ENCODE assay signal across 15 cellular contexts in genomic region chr20:24768226-24768625, GRCh38.
A peak's percentile ranks its signal among the peaks of the same experiment; 100 is the strongest.
DNase-seq lines count a peak whose midpoint lies in the region; ATAC-seq and TF ChIP-seq lines count a peak whose summit lies in the region.
"Had no signal": no experiment of that assay in that cellular context is flagged by ENCODE, and none has a peak within 500 bp of the region (broad histone marks: within the 10 kb centered on the region; RNA-seq: fewer than 3 reads in every experiment).

No MANE protein-coding gene starts in this region.

- H3K27me3 ChIP-seq in testis = no peaks in the 10 kb centered on the region

- H3K36me3 Mint-ChIP-seq in WTC11 = no peaks in the 10 kb centered on the region
- H3K36me3 Mint-ChIP-seq: naive thymus-derived CD8-positive, alpha-beta T cell had no signal

- no peak overlapping the region for H3K27ac ChIP-seq in testis
- H3K27ac ChIP-seq: A549, skin epidermis, WERI-Rb-1 had no signal

- DNase-seq in activated CD8-positive, alpha-beta memory T cell treated with anti-CD3 and anti-CD28 coated beads for 24 hours = peak; percentile 42
- no peak for DNase-seq in activated CD8-positive, alpha-beta memory T cell treated with anti-CD3 and anti-CD28 coated beads, Interleukin-2, amount 50 U/mL, for 4 hours
- DNase-seq in WTC11 (ENCODE audit: low spot score) (no peak), islet precursor cell (peak; percentile 88), testis (peak; percentile 4), MV-4-11 (lab: John Stamatoyannopoulos, UW) (no peak)
- DNase-seq: activated CD8-positive, alpha-beta T cell treated with anti-CD3 and anti-CD28 coated beads, Interleukin-2, amount 10 ng/mL, durations not matched to agents 7 days and 5 days; DMS79; naive thymus-derived CD8-positive, alpha-beta T cell; NCI-H2171 treated with DMSO at 0.1 percent for 48 hours; WERI-Rb-1 had no signal

- H3K4me3 ChIP-seq in testis = no peak overlapping the region
- H3K4me3 ChIP-seq: A549, skin epidermis had no signal

- H3K4me1 Mint-ChIP-seq in WTC11 = peaks cover 15% of the 10 kb centered on the region

- H3K36me3 ChIP-seq in testis (ENCODE audit: low read depth, missing control alignments) = no peaks in the 10 kb centered on the region
- H3K36me3 ChIP-seq: WERI-Rb-1 had no signal

- CTCF ChIA-PET in WTC11 (lab: Charles Lee) = no interaction called here

- TF ChIP-seq POLR2A in testis (IDR thresholded peaks at IDR 0.05) = no peak

- H3K9me3 ChIP-seq in testis = no peaks in the 10 kb centered on the region
- H3K9me3 ChIP-seq: A549 had no signal

- WGBS in testis, 2 donors = 70 to 73% methylated on average over 3 of the region's 3 CpGs

- no peak overlapping the region for H3K4me3 Mint-ChIP-seq in WTC11
- H3K4me3 Mint-ChIP-seq: activated CD8-positive, alpha-beta T cell treated with anti-CD3 and anti-CD28 coated beads, Interleukin-2, amount 10 ng/mL, durations not matched to agents 7 days and 5 days; naive thymus-derived CD8-positive, alpha-beta T cell had no signal

- H3K9me3 Mint-ChIP-seq in WTC11 = no peaks in the 10 kb centered on the region
- H3K9me3 Mint-ChIP-seq: naive thymus-derived CD8-positive, alpha-beta T cell had no signal

- POLR2A ChIA-PET in WTC11 (lab: Charles Lee) = no interaction called here

- TF ChIP-seq CTCF in WTC11 (IDR thresholded peaks at IDR 0.05) (no peak), testis (IDR thresholded peaks at IDR 0.05) (no peak)

- no peaks in the 10 kb centered on the region for H3K4me1 ChIP-seq in testis

- ATAC-seq in WTC11 = peak; percentile 34; the same call in 1 of the 2 replicates
- ATAC-seq in GM21390 (IDR thresholded peaks at IDR 0.05; ENCODE audit: unreplicated experiment) = no peak
- ATAC-seq in HG03095 (IDR thresholded peaks at IDR 0.05; ENCODE audit: unreplicated experiment) = no peak
- ATAC-seq: A549; activated CD8-positive, alpha-beta T cell treated with anti-CD3 and anti-CD28 coated beads, Interleukin-2, amount 10 ng/mL, durations not matched to agents 7 days and 5 days; naive thymus-derived CD8-positive, alpha-beta T cell had no signal

- H3K27ac Mint-ChIP-seq in WTC11 = peak overlapping the region; percentile 59; the same call in 1 of the 2 replicates
- H3K27ac Mint-ChIP-seq: activated CD8-positive, alpha-beta T cell treated with anti-CD3 and anti-CD28 coated beads, Interleukin-2, amount 10 ng/mL, durations not matched to agents 7 days and 5 days had no signal

- intact Hi-C loops in testis (cut with DNase I; ENCODE audit: low total_unique reads) = no loop called here

- H3K27me3 Mint-ChIP-seq in WTC11 (ENCODE audit: low read depth) = no peaks in the 10 kb centered on the region

TF ChIP-seq in WTC11, 78 proteins besides CTCF, POLR2A, EP300 and RAD21:
- TF ChIP-seq NFE2L1 (CRISPR knock-in tag; IDR thresholded peaks at IDR 0.05) (no peak), STAT6 (CRISPR knock-in tag; conservative IDR thresholded peaks at IDR 0.05; ENCODE audit: low read depth) (no peak)

Comparison
In these comparisons a context has a peak if more than half of its experiments do, and no peak if none do; other contexts are left out.
1. DNase-seq: peak in activated CD8-positive, alpha-beta memory T cell treated with anti-CD3 and anti-CD28 coated beads for 24 hours (single experiment), islet precursor cell (single experiment) and testis (single experiment); none in activated CD8-positive, alpha-beta memory T cell treated with anti-CD3 and anti-CD28 coated beads, Interleukin-2, amount 50 U/mL, for 4 hours (single experiment), WTC11 (single experiment) and MV-4-11 (single experiment).